Comparison of ENCODE assay signal across 1 cellular context in genomic region chr5:171625646-171626045, GRCh38.
TF ChIP-seq lines count a peak whose summit lies in the region.

No MANE protein-coding gene starts in this region.

TF ChIP-seq in SK-N-SH, 30 proteins besides CTCF, POLR2A, EP300 and RAD21 (continued from another document):
- TF ChIP-seq REST (IDR thresholded peaks at IDR 0.05; ENCODE audit: low read depth, low read length) (no peak), USF2 (IDR thresholded peaks at IDR 0.05; ENCODE audit: borderline replicate concordance, low read depth, low read length) (no peak), RXRA (IDR thresholded peaks at IDR 0.05; ENCODE audit: borderline replicate concordance, low read depth) (no peak), YY1 (IDR thresholded peaks at IDR 0.05; ENCODE audit: low read depth) (no peak)
